ENCODE assay signal across 18 cellular contexts in genomic region chr5:14082973-14083372, GRCh38.
"Had no signal": no experiment of that assay in that cellular context is flagged by ENCODE, and none has a peak within 500 bp of the region (broad histone marks: within the 10 kb centered on the region; RNA-seq: fewer than 3 reads in every experiment).

No MANE protein-coding gene starts in this region.

- H3K36me3 ChIP-seq: left ventricle myocardium inferior, spleen, tibial nerve had no signal

- H3K9me3 ChIP-seq: left ventricle myocardium inferior, psoas muscle, spleen, testis, tibial nerve had no signal

- H3K4me3 ChIP-seq: left ventricle myocardium inferior, psoas muscle, spleen, testis, tibial nerve had no signal

- H3K27me3 ChIP-seq: foreskin keratinocyte, testis, tibial nerve had no signal

- H3K4me1 ChIP-seq: foreskin keratinocyte, left ventricle myocardium inferior, psoas muscle, spleen, testis, tibial nerve had no signal

- ATAC-seq: foreskin keratinocyte; psoas muscle; sciatic nerve; stimulated activated memory B cell treated with anti-CD40 and anti-IgM and Interleukin-4, amounts not matched to agents 10 μg/mL and 1 μg/mL and 100 μg/mL, for 72 hours; stimulated activated naive CD8-positive, alpha-beta T cell treated with anti-CD3 and anti-CD28 coated beads, Interleukin-15, amount 100 ng/mL, for 72 hours had no signal

- H3K27ac ChIP-seq: foreskin keratinocyte, left ventricle myocardium inferior, psoas muscle, spleen, testis, tibial nerve had no signal

- DNase-seq: foreskin keratinocyte; immature natural killer cell; left ventricle myocardium inferior; mesendoderm; naive B cell; psoas muscle; retina; spleen; stimulated activated CD4-positive, alpha-beta T cell treated with anti-CD3 and anti-CD28 coated beads, Interleukin-15, amount 100 ng/mL, for 24 hours; stimulated activated CD4-positive, alpha-beta T cell treated with anti-CD3 and anti-CD28 coated beads, Interleukin-1b, Interleukin-23, amount 100 ng/mL, for 48 hours; stimulated activated CD4-positive, alpha-beta T cell treated with anti-CD3 and anti-CD28 coated beads, Interleukin-4, amount 100 ng/mL, for 24 hours; stimulated activated naive CD8-positive, alpha-beta T cell treated with anti-CD3 and anti-CD28 coated beads, Interleukin-15, amount 100 ng/mL, for 72 hours; testis had no signal

- FAIRE-seq: colon, keratinocyte had no signal
